8 cellular contexts compared by ENCODE assay signal in genomic region chr16:31094088-31094423, GRCh38. TPM values are rescaled to one million over a fixed set of nuclear protein-coding genes. Genes with fewer than 3 reads are reported as not detected.
DNase-seq lines count a peak whose midpoint lies in the region; ATAC-seq and TF ChIP-seq lines count a peak whose summit lies in the region.

No MANE protein-coding gene starts in this region.

- under 1% methylated on average over 16 of the region's 20 CpGs for WGBS in SK-N-SH (ENCODE audit: low lambda C conversion rate)

- H3K9ac ChIP-seq in SK-N-SH: peak overlapping the region; percentile 92
- peak overlapping the region; percentile 84 for H3K9ac ChIP-seq in fibroblast of lung (ENCODE audit: insufficient read depth, low read length)

- TF ChIP-seq RAD21 in SK-N-SH (IDR thresholded peaks at IDR 0.05; ENCODE audit: low read length): no peak

- no peaks in the 10 kb centered on the region for H3K27me3 Mint-ChIP-seq in T-helper 1 cell treated with Interleukin-12 subunit alpha and Interleukin-12 subunit beta and Interleukin-4 antibody, amounts not matched to agents 30 μg/mL and 1 μg/mL, for 36 hours (ENCODE audit: low read depth)

- H3F3A ChIP-seq in SK-N-SH (replicated peaks; ENCODE audit: insufficient read depth): no peaks in the 10 kb centered on the region

- H3K4me1 ChIP-seq in SK-N-SH (ENCODE audit: control insufficient read depth in 1 of 2, insufficient read depth in 2 of 2, low read depth in 1 of 2, low read length in 1 of 2) (peaks cover 4 to 16% of the 10 kb centered on the region in 2 experiments; a peak in 2 of 4 replicates), fibroblast of lung (ENCODE audit: control insufficient read depth, extremely low read depth, insufficient read depth, low read length) (peaks cover 3% of the 10 kb centered on the region), osteoblast (ENCODE audit: insufficient read depth, low read length) (peaks cover 31% of the 10 kb centered on the region)

- TF ChIP-seq EP300 in SK-N-SH (IDR thresholded peaks at IDR 0.05; ENCODE audit: borderline replicate concordance in 1 of 2, low read depth in 1 of 2, low read length in 1 of 2): no peak

- H3K4me3 ChIP-seq in SK-N-SH (ENCODE audit: low read depth in 2 of 2, low read length in 1 of 2): peak overlapping the region; percentile 68 to 100
- peak overlapping the region; percentile 85 to 99 (median 90) for H3K4me3 ChIP-seq in fibroblast of lung (replicated peaks in 1 of 4; ENCODE audit: control extremely low read depth in 1 of 4, insufficient read depth in 1 of 4, low read depth in 3 of 4, low read length in 4 of 4)
- H3K4me3 ChIP-seq in osteoblast (ENCODE audit: insufficient read depth, low read length): peak overlapping the region; percentile 96

- H3K4me1 Mint-ChIP-seq in T-helper 1 cell treated with Interleukin-12 subunit alpha and Interleukin-12 subunit beta and Interleukin-4 antibody, amounts not matched to agents 30 μg/mL and 1 μg/mL, for 36 hours (ENCODE audit: low read depth): peaks cover 21% of the 10 kb centered on the region

- H3K36me3 ChIP-seq in SK-N-SH (replicated peaks in 1 of 2; ENCODE audit: control insufficient read depth in 1 of 2, insufficient read depth in 2 of 2, low read length in 1 of 2) (peaks cover 0 to under 1% of the 10 kb centered on the region in 2 experiments), fibroblast of lung (ENCODE audit: control insufficient read depth, insufficient read depth, low read length) (peaks cover 8% of the 10 kb centered on the region), osteoblast (ENCODE audit: insufficient read depth, low read length) (peaks cover 21% of the 10 kb centered on the region)

- POLR2A ChIA-PET in SK-N-SH (lab: Yijun Ruan, JAX): interaction anchor here (0.9 to 1.8 kb wide), 6 partner anchors 8 to 349 kb away, joined by 3 to 10 read pairs (median 6); partner anchors contain the start of genes FUS, KAT8 and ZNF843

- CTCF ChIA-PET in SK-N-SH (lab: Yijun Ruan, JAX): interaction anchor here (0.8 to 2.6 kb wide), 2 partner anchors 22 to 49 kb away, joined by 3 to 13 read pairs; no protein-coding TSS in a partner anchor

- peaks cover 16% of the 10 kb centered on the region for H3K36me3 Mint-ChIP-seq in T-helper 1 cell treated with Interleukin-12 subunit alpha and Interleukin-12 subunit beta and Interleukin-4 antibody, amounts not matched to agents 30 μg/mL and 1 μg/mL, for 36 hours (ENCODE audit: low read depth)

- H4K20me1 ChIP-seq in SK-N-SH (ENCODE audit: insufficient read depth) (peaks cover 7% of the 10 kb centered on the region; the same call in 1 of the 2 replicates), fibroblast of lung (ENCODE audit: control insufficient read depth, extremely low read depth, insufficient read depth, low read length) (no peaks in the 10 kb centered on the region), osteoblast (ENCODE audit: insufficient read depth, low read length) (peaks cover 6% of the 10 kb centered on the region)

- peak overlapping the region; percentile 90 for H3K27ac Mint-ChIP-seq in T-helper 1 cell treated with Interleukin-12 subunit alpha and Interleukin-12 subunit beta and Interleukin-4 antibody, amounts not matched to agents 30 μg/mL and 1 μg/mL, for 36 hours

- H3K27me3 ChIP-seq in SK-N-SH (ENCODE audit: insufficient read depth): no peaks in the 10 kb centered on the region
- no peaks in the 10 kb centered on the region for H3K27me3 ChIP-seq in fibroblast of lung (ENCODE audit: control insufficient read depth, insufficient read depth, low read length)
- H3K27me3 ChIP-seq in osteoblast (ENCODE audit: insufficient read depth, low read length): no peaks in the 10 kb centered on the region

- H3K9me3 ChIP-seq in SK-N-SH (no peaks in the 10 kb centered on the region), fibroblast of lung (ENCODE audit: control insufficient read depth, insufficient read depth, low read depth, low read length) (no peaks in the 10 kb centered on the region), osteoblast (ENCODE audit: low read depth, low read length) (no peaks in the 10 kb centered on the region)

- H2AFZ ChIP-seq in SK-N-SH (ENCODE audit: low read depth) (peak overlapping the region; percentile 72; the same call in 1 of the 2 replicates), fibroblast of lung (ENCODE audit: low read length) (peak overlapping the region; percentile 85), osteoblast (ENCODE audit: low read length) (peak overlapping the region; percentile 80)

- H3K79me2 ChIP-seq in SK-N-SH (ENCODE audit: insufficient read depth) (peaks cover 51% of the 10 kb centered on the region), fibroblast of lung (ENCODE audit: control insufficient read depth, insufficient read depth, low read length) (peaks cover 21% of the 10 kb centered on the region), osteoblast (ENCODE audit: insufficient read depth, low read length) (peaks cover 43% of the 10 kb centered on the region)

- peak overlapping the region; percentile 73 to 78 for H3K27ac ChIP-seq in SK-N-SH (ENCODE audit: low read depth in 2 of 2, low read length in 1 of 2)
- peak overlapping the region; percentile 78 for H3K27ac ChIP-seq in fibroblast of lung (ENCODE audit: insufficient read depth, low read length)
- H3K27ac ChIP-seq in osteoblast (ENCODE audit: low read depth, low read length): peak overlapping the region; percentile 74

- no peaks in the 10 kb centered on the region for H3K9me3 Mint-ChIP-seq in T-helper 1 cell treated with Interleukin-12 subunit alpha and Interleukin-12 subunit beta and Interleukin-4 antibody, amounts not matched to agents 30 μg/mL and 1 μg/mL, for 36 hours

- DNase-seq in T-helper 1 cell (no peak), SK-N-SH (peak; percentile 65), fibroblast of lung (ENCODE audit: low read depth in 2 of 2) (peak in 1 of 2 donors; percentile 7), osteoblast (ENCODE audit: insufficient read length, low spot score, missing footprints) (peak; percentile 83), NCI-H446 treated with DMSO at 0.1 percent for 48 hours (lab: John Stamatoyannopoulos, UW) (no peak), NCI-H345 treated with DMSO at 0.1 percent for 48 hours (lab: John Stamatoyannopoulos, UW; ENCODE audit: unreplicated experiment) (no peak)

- ATAC-seq in GM18861 (IDR thresholded peaks at IDR 0.05; ENCODE audit: unreplicated experiment): no peak

- H3K4me2 ChIP-seq in SK-N-SH (peak overlapping the region; percentile 100), fibroblast of lung (ENCODE audit: extremely low read depth, insufficient read depth, low read length) (peak overlapping the region; percentile 97), osteoblast (ENCODE audit: insufficient read depth, low read length) (peak overlapping the region; percentile 93)

- no peaks in the 10 kb centered on the region for H3K9me2 ChIP-seq in SK-N-SH

- peak overlapping the region; percentile 98 for H3K4me3 Mint-ChIP-seq in T-helper 1 cell treated with Interleukin-12 subunit alpha and Interleukin-12 subunit beta and Interleukin-4 antibody, amounts not matched to agents 30 μg/mL and 1 μg/mL, for 36 hours

- TF ChIP-seq CTCF in SK-N-SH (IDR thresholded peaks at IDR 0.05) (no peak), fibroblast of lung (conservative IDR thresholded peaks at IDR 0.05 in 1 of 2, IDR thresholded peaks at IDR 0.05 in 1 of 2; ENCODE audit: low read depth in 1 of 2, low read length in 2 of 2) (no peak), osteoblast (IDR thresholded peaks at IDR 0.05; ENCODE audit: extremely low read depth, low read depth, low read length) (no peak)

TF ChIP-seq in SK-N-SH, 30 proteins besides CTCF, POLR2A, EP300 and RAD21 (continues in another document):
- TF ChIP-seq NFIC (IDR thresholded peaks at IDR 0.05; ENCODE audit: borderline replicate concordance) (no peak), SMC3 (IDR thresholded peaks at IDR 0.05; ENCODE audit: low read depth, low read length) (no peak)

RNA-seq across cellular contexts. Expression of gene VKORC1, which starts 0.5 kb away (rescaled TPM):
- polyA plus RNA-seq in SK-N-SH (2012; rRNA removed) (419 and 434 TPM in 2 replicates), fibroblast of lung (264 and 301 TPM in 2 replicates)
- polyA plus RNA-seq in SK-N-SH (2012; cell fraction: cytosol; rRNA removed): 265 and 341 TPM in 2 replicates
- polyA plus RNA-seq in SK-N-SH (2012; cell fraction: nucleus; rRNA removed): 174 and 208 TPM in 2 replicates
- total RNA-seq in fibroblast of lung (94.0 and 118 TPM in 2 replicates), osteoblast (132 and 147 TPM in 2 replicates)
- 200 and 215 TPM in 2 replicates for polyA plus RNA-seq in fibroblast of lung (2012)
- 284 and 322 TPM in 2 replicates for polyA minus RNA-seq in fibroblast of lung (ENCODE audit: low replicate concordance)

RNA-seq across cellular contexts. Expression of gene PRSS53, which starts 5.3 kb away (rescaled TPM):
- polyA plus RNA-seq in SK-N-SH (2012; rRNA removed): 3.1 and 4.9 TPM in 2 replicates
- 0.23 and 0.45 TPM in 2 replicates for polyA plus RNA-seq in SK-N-SH (2012; cell fraction: cytosol; rRNA removed)
- polyA plus RNA-seq in SK-N-SH (2012; cell fraction: nucleus; rRNA removed): 37.4 and 41.9 TPM in 2 replicates
- 1.0 and 1.7 TPM in 2 replicates for total RNA-seq in fibroblast of lung
- 0.61 and 0.78 TPM in 2 replicates for polyA plus RNA-seq in fibroblast of lung
- polyA plus RNA-seq in fibroblast of lung (2012): 0.37 and 0.47 TPM in 2 replicates
- polyA minus RNA-seq in fibroblast of lung (ENCODE audit: low replicate concordance): 0.48 and 0.59 TPM in 2 replicates
- 2.7 and 2.9 TPM in 2 replicates for total RNA-seq in osteoblast

RNA-seq across cellular contexts. Expression of gene BCKDK, which starts 14.1 kb away (rescaled TPM):
- polyA plus RNA-seq in SK-N-SH (2012; rRNA removed) (57.9 and 73.2 TPM in 2 replicates), fibroblast of lung (34.8 and 42.2 TPM in 2 replicates)
- polyA plus RNA-seq in SK-N-SH (2012; cell fraction: cytosol; rRNA removed): 30.1 and 46.9 TPM in 2 replicates
- 72.8 and 93.1 TPM in 2 replicates for polyA plus RNA-seq in SK-N-SH (2012; cell fraction: nucleus; rRNA removed)
- total RNA-seq in fibroblast of lung (12.6 and 18.5 TPM in 2 replicates), osteoblast (25.9 and 30.0 TPM in 2 replicates)
- polyA plus RNA-seq in fibroblast of lung (2012): 51.6 and 67.3 TPM in 2 replicates
- 55.6 and 103 TPM in 2 replicates for polyA minus RNA-seq in fibroblast of lung (ENCODE audit: low replicate concordance)

RNA-seq across cellular contexts. Expression of gene ZNF646, which starts 19.8 kb away (rescaled TPM):
- polyA plus RNA-seq in SK-N-SH (2012; rRNA removed) (2.7 and 3.4 TPM in 2 replicates), fibroblast of lung (2.6 and 2.7 TPM in 2 replicates)
- polyA plus RNA-seq in SK-N-SH (2012; cell fraction: cytosol; rRNA removed): 1.2 and 2.1 TPM in 2 replicates
- polyA plus RNA-seq in SK-N-SH (2012; cell fraction: nucleus; rRNA removed): 8.2 and 8.8 TPM in 2 replicates
- total RNA-seq in fibroblast of lung (12.3 and 13.2 TPM in 2 replicates), osteoblast (15.6 and 18.5 TPM in 2 replicates)
- 5.9 and 7.2 TPM in 2 replicates for polyA plus RNA-seq in fibroblast of lung (2012)
- polyA minus RNA-seq in fibroblast of lung (ENCODE audit: low replicate concordance): 23.5 and 34.0 TPM in 2 replicates

RNA-seq across cellular contexts. Expression of gene ZNF668, which starts 20.0 kb away (rescaled TPM):
- 12.4 and 13.6 TPM in 2 replicates for polyA plus RNA-seq in SK-N-SH (2012; rRNA removed)
- polyA plus RNA-seq in SK-N-SH (2012; cell fraction: cytosol; rRNA removed): 5.8 and 9.1 TPM in 2 replicates
- 16.3 and 26.3 TPM in 2 replicates for polyA plus RNA-seq in SK-N-SH (2012; cell fraction: nucleus; rRNA removed)
- 9.0 and 12.1 TPM in 2 replicates for total RNA-seq in fibroblast of lung
- polyA plus RNA-seq in fibroblast of lung: 8.1 and 13.8 TPM in 2 replicates
- polyA plus RNA-seq in fibroblast of lung (2012): 12.2 and 19.1 TPM in 2 replicates
- 7.0 and 13.7 TPM in 2 replicates for polyA minus RNA-seq in fibroblast of lung (ENCODE audit: low replicate concordance)
- 14.4 and 14.5 TPM in 2 replicates for total RNA-seq in osteoblast

Comparison
In these comparisons a context has a peak if more than half of its experiments do, and no peak if none do; other contexts are left out.
1. DNase-seq: peak in SK-N-SH (single experiment) and osteoblast (single experiment); none in T-helper 1 cell (0 of 5), NCI-H446 treated with DMSO at 0.1 percent for 48 hours (single experiment) and NCI-H345 treated with DMSO at 0.1 percent for 48 hours (single experiment).
2. Peak in every context shown above with its lines, with median percentiles within 50 percentile points of each other: H2AFZ ChIP-seq, H3K27ac ChIP-seq, H3K4me2 ChIP-seq and H3K4me3 ChIP-seq.